ENCODE assay signal across 1 cellular context in genomic region chr2:74944987-74945782, GRCh38.
TF ChIP-seq lines count a peak whose summit lies in the region.

No MANE protein-coding gene starts in this region.

TF ChIP-seq in WTC11, 78 proteins besides CTCF, POLR2A, EP300 and RAD21 (continued from another document):
- TF ChIP-seq ZNF532 (CRISPR knock-in tag; IDR thresholded peaks at IDR 0.05; ENCODE audit: borderline replicate concordance) (no peak), NFE2L1 (CRISPR knock-in tag; IDR thresholded peaks at IDR 0.05) (no peak), E2F1 (CRISPR knock-in tag; IDR thresholded peaks at IDR 0.05) (no peak), ZNF263 (CRISPR knock-in tag; IDR thresholded peaks at IDR 0.05; ENCODE audit: low read depth) (no peak)
